Comparison of ENCODE assay signal across 8 cellular contexts in the genomic region with DNA sequence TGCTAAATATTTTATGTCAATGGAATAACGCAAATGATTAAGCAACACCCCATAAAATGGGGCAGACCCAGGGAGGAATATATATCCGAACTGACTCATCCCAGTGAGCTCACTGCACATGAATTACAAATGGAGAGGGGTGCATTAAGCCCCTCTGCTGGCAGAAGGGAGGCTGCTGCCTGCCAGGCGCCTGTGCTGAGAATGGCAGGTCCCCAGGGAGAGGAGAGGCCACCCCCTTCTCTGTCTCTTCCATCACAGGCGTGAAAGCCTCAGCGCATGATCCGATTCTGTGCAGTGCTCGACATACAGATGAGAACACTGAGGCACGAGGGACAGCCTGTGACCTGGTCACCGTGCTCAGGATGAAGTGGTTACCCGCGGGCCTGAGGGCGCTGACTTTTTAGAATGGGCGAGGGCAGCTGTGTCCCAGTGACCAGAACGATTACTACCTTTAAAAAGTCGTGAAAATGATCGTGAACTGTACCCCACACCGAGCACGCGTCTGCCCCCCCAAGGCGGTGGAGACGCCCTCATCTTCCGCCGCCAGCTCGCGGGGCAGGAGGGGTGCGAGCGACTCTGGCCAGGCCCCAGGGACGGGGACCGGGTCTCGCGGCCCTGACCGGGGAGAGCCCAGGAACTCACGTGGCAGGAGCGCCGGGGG.
DNase-seq lines count a peak whose midpoint lies in the region; ATAC-seq and TF ChIP-seq lines count a peak whose summit lies in the region.
"Not testable (repeated sequence)": the region's sequence is repeated elsewhere in the genome, so short reads cannot be mapped to it uniquely, and the experiment has no call there.

No MANE protein-coding gene starts in this region.

- not testable (repeated sequence) for H3K9me3 Mint-ChIP-seq in GM23338

- not testable (repeated sequence) for H3F3A ChIP-seq in GM23338 (replicated peaks; ENCODE audit: low read depth)

- H4K20me1 ChIP-seq in GM23338 (replicated peaks; ENCODE audit: insufficient read depth), result not testable (repeated sequence)

- DNase-seq in GM23338 (ENCODE audit: low spot score), result peak; percentile 15
- DNase-seq in NCI-H2227 (lab: John Stamatoyannopoulos, UW; ENCODE audit: unreplicated experiment), result peak; percentile 3
- DNase-seq in astrocyte of the hippocampus (ENCODE audit: low read depth, low spot score), result peak; percentile 75
- peak; percentile 60 for DNase-seq in fibroblast of the conjunctiva (ENCODE audit: low read depth)
- peak; percentile 28 for DNase-seq in stimulated activated CD4-positive, alpha-beta T cell treated with anti-CD3 and anti-CD28 coated beads, Interleukin-12 subunit alpha, Interleukin-12 subunit beta, amount 100 ng/mL, for 4 hours

- peaks cover 21% of the 10 kb centered on the region for H3K4me1 Mint-ChIP-seq in GM23338

- peak overlapping the region; percentile 96 for H3K4me3 Mint-ChIP-seq in GM23338

- peak overlapping the region; percentile 91 for H3K27ac Mint-ChIP-seq in GM23338

- WGBS in mesodermal cell (ENCODE audit: insufficient coverage in 2 of 2), 2 experiments, result 0 to 1% methylated on average over 23 to 31 of the region's 35 CpGs

- H3K4me2 ChIP-seq in GM23338, result peak overlapping the region; percentile 87

- H3K4me3 ChIP-seq in ACC112 (ENCODE audit: low read depth, low read length) (peak overlapping the region; percentile 80), GM23338 (peak overlapping the region; percentile 79), WI38 (ENCODE audit: low read depth, low read length) (peak overlapping the region; percentile 57), mesodermal cell (ENCODE audit: extremely low read depth, insufficient read depth, low read length, poor library complexity, severe bottlenecking) (peak overlapping the region; percentile 50)

- ATAC-seq in GM23338, result not testable (repeated sequence)

- not testable (repeated sequence) for H3K9me2 ChIP-seq in GM23338 (ENCODE audit: insufficient read depth)

- not testable (repeated sequence) for H3K79me2 ChIP-seq in ACC112 (ENCODE audit: control insufficient read depth, insufficient read depth, low read length, unreplicated experiment); GM23338 (replicated peaks; ENCODE audit: insufficient read depth)

- peaks cover 10% of the 10 kb centered on the region for H3K27me3 Mint-ChIP-seq in GM23338 (ENCODE audit: insufficient read depth, low read depth, poor library complexity)

- peaks cover 19% of the 10 kb centered on the region for H3K4me1 ChIP-seq in ACC112 (ENCODE audit: control insufficient read depth, insufficient read depth, low read length, unreplicated experiment)
- peaks cover 13% of the 10 kb centered on the region for H3K4me1 ChIP-seq in GM23338 (ENCODE audit: insufficient read depth)
- not testable (repeated sequence) for H3K4me1 ChIP-seq in mesodermal cell (ENCODE audit: control insufficient read depth, insufficient read depth, low read length, poor library complexity, severe bottlenecking)

- TF ChIP-seq CTCF in GM23338 (conservative IDR thresholded peaks at IDR 0.05; ENCODE audit: low read depth in 2 of 2); WI38 (IDR thresholded peaks at IDR 0.05; ENCODE audit: low read depth, low read length): not testable (repeated sequence)

- not testable (repeated sequence) for H2AFZ ChIP-seq in ACC112 (ENCODE audit: low read length, unreplicated experiment)
- peak overlapping the region; percentile 32; the same call in 1 of the 2 replicates for H2AFZ ChIP-seq in GM23338

- not testable (repeated sequence) for H3K36me3 ChIP-seq in ACC112 (ENCODE audit: insufficient read depth, low read length); GM23338 (ENCODE audit: insufficient read depth); mesodermal cell (ENCODE audit: control insufficient read depth, insufficient read depth, low read length)

- H3K9me3 ChIP-seq in mesodermal cell (ENCODE audit: control insufficient read depth, low read length), result not testable (repeated sequence)

- H3K27ac ChIP-seq in ACC112 (ENCODE audit: low read depth, low read length) (peak overlapping the region; percentile 94), mesodermal cell (ENCODE audit: low read depth, low read length, severe bottlenecking) (peak overlapping the region; percentile 88)
- not testable (repeated sequence) for H3K27ac ChIP-seq in GM23338 (ENCODE audit: low read depth)

- peaks cover 28% of the 10 kb centered on the region for H3K36me3 Mint-ChIP-seq in GM23338 (ENCODE audit: low read depth)

- H3K27me3 ChIP-seq in ACC112 (ENCODE audit: insufficient read depth, low read length); GM23338 (ENCODE audit: insufficient read depth): not testable (repeated sequence)

Comparison
In these comparisons a context has a peak if more than half of its experiments do, and no peak if none do; other contexts are left out.
1. DNase-seq: peak in every context shown above with its lines; median percentile 75 in astrocyte of the hippocampus; 60 in fibroblast of the conjunctiva; 28 in stimulated activated CD4-positive, alpha-beta T cell treated with anti-CD3 and anti-CD28 coated beads, Interleukin-12 subunit alpha, Interleukin-12 subunit beta, amount 100 ng/mL, for 4 hours; 15 in GM23338; 3 in NCI-H2227.